In genomic region chr7:2997014-2997413, GRCh38 we compare ENCODE assay signal across 16 cellular contexts. TPM values are rescaled to one million over a fixed set of nuclear protein-coding genes. Genes with fewer than 3 reads are reported as not detected.
"Had no signal": no experiment of that assay in that cellular context is flagged by ENCODE, and none has a peak within 500 bp of the region (broad histone marks: within the 10 kb centered on the region; RNA-seq: fewer than 3 reads in every experiment).

No MANE protein-coding gene starts in this region.

- ATAC-seq: right cardiac atrium, WTC11 had no signal

- H3K4me1 ChIP-seq: prostate gland, stomach had no signal

- H3K36me3 ChIP-seq: cardiac muscle cell, esophagus squamous epithelium, prostate gland, stomach, thoracic aorta had no signal

- H3K9me3 ChIP-seq: esophagus squamous epithelium, prostate gland, thoracic aorta had no signal

- DNase-seq: activated CD4-positive, alpha-beta T cell treated with anti-CD3 and anti-CD28 coated beads, Interleukin-2, amount 50 U/mL, for 1 hour; activated naive CD4-positive, alpha-beta T cell treated with anti-CD3 and anti-CD28 coated beads, Interleukin-2, amount 50 U/mL, for 16 hours; activated T-cell treated with anti-CD3 and anti-CD28 coated beads for 4 hours; esophagus squamous epithelium; hippocampal formation; mesenchymal stem cell; nephron progenitor cell; small intestine; stimulated activated CD4-positive, alpha-beta T cell treated with anti-CD3 and anti-CD28 coated beads, Interleukin-4, amount 100 ng/mL, for 24 hours; stomach had no signal

- H3K27me3 ChIP-seq: cardiac muscle cell, stomach had no signal

- H3K4me3 ChIP-seq: cardiac muscle cell, esophagus squamous epithelium, prostate gland, stomach, thoracic aorta had no signal

- H3K27ac ChIP-seq: cardiac muscle cell, esophagus squamous epithelium, prostate gland, stomach, thoracic aorta had no signal

RNA-seq across cellular contexts. Expression of gene CARD11, which starts 46.7 kb away (rescaled TPM):
- total RNA-seq: fibroblast of villous mesenchyme had no signal
- polyA plus RNA-seq: cardiac muscle cell had no signal
